ENCODE assay signal across 8 cellular contexts in genomic region chr5:79990598-79991507, GRCh38. TPM values are rescaled to one million over a fixed set of nuclear protein-coding genes. Genes with fewer than 3 reads are reported as not detected.
DNase-seq lines count a peak whose midpoint lies in the region; ATAC-seq and TF ChIP-seq lines count a peak whose summit lies in the region.

Gene MTX3 (minus strand): TSS chr5:79991262. CDS start chr5:79991238, 24 bp downstream.

- peak; percentile 60 for TF ChIP-seq POLR2A in erythroblast (IDR thresholded peaks at IDR 0.05; ENCODE audit: low read length)

- DNase-seq in COR-L47 (lab: John Stamatoyannopoulos, UW) (peak; percentile 90), PC-3 (peak; percentile 76), erythroblast (lab: John Stamatoyannopoulos, UW) (peak; percentile 85 to 86)
- DNase-seq in activated T-cell treated with anti-CD3 and anti-CD28 coated beads, Interleukin-2, amount 50 U/mL, for 1 hour, result peak; percentile 85
- peak; percentile 77 to 83 for DNase-seq in stimulated activated CD8-positive, alpha-beta memory T cell treated with anti-CD3 and anti-CD28 coated beads, Interleukin-4, amount 100 ng/mL, for 4 hours (ENCODE audit: low read depth in 2 of 2, low spot score in 1 of 2)

- H3K4me1 ChIP-seq in HUES6 (ENCODE audit: control insufficient read depth, insufficient read depth, low read length), result peaks cover 4% of the 10 kb centered on the region; the same call in 1 of the 2 replicates
- H3K4me1 ChIP-seq in PC-3 (ENCODE audit: insufficient read depth, low read length), result peaks cover 16% of the 10 kb centered on the region
- H3K4me1 ChIP-seq in mucosa of rectum (ENCODE audit: control insufficient read depth in 2 of 2, insufficient read depth in 2 of 2, low read length in 2 of 2), result peaks cover 3 to 4% of the 10 kb centered on the region in 2 donors

- H3K36me3 ChIP-seq in HUES6 (ENCODE audit: control insufficient read depth, insufficient read depth, low read length) (peaks cover 32% of the 10 kb centered on the region), PC-3 (ENCODE audit: low read depth, low read length) (peaks cover 6% of the 10 kb centered on the region), mucosa of rectum (ENCODE audit: control insufficient read depth in 2 of 2, insufficient read depth in 2 of 2, low read length in 2 of 2) (peaks cover 3 to 16% of the 10 kb centered on the region in 2 donors)

- H3K27ac ChIP-seq in HUES6 (ENCODE audit: low read depth, low read length), result peak within 1 kb of the TSS; percentile 89
- H3K27ac ChIP-seq in PC-3 (ENCODE audit: low read length), result peak within 1 kb of the TSS; percentile 68
- peak within 1 kb of the TSS; percentile 30 to 73 for H3K27ac ChIP-seq in mucosa of rectum (ENCODE audit: low read depth in 2 of 2, low read length in 2 of 2)

- intact Hi-C loops in PC-3 (cut with micrococcal nuclease), result loop anchor here (1.0 kb wide), 1 partner anchor 92 kb away; no protein-coding TSS in a partner anchor

- H3K27me3 ChIP-seq in HUES6 (ENCODE audit: control insufficient read depth, insufficient read depth, low read length), result no peaks in the 10 kb centered on the region
- H3K27me3 ChIP-seq in PC-3 (ENCODE audit: low read length), result no peaks in the 10 kb centered on the region
- peaks cover 0 to 3% of the 10 kb centered on the region in 2 donors for H3K27me3 ChIP-seq in mucosa of rectum (ENCODE audit: control insufficient read depth in 2 of 2, insufficient read depth in 2 of 2, low read length in 2 of 2)

- peak within 1 kb of the TSS; percentile 99 for H2AFZ ChIP-seq in PC-3 (ENCODE audit: low read length)

- H3K79me2 ChIP-seq in PC-3 (ENCODE audit: low read length), result peaks cover 21% of the 10 kb centered on the region

- no peaks in the 10 kb centered on the region for H3K9me2 ChIP-seq in PC-3 (replicated peaks; ENCODE audit: low read length)

- H3K4me3 ChIP-seq in HUES6 (ENCODE audit: low read depth, low read length) (peak within 1 kb of the TSS; percentile 96), PC-3 (ENCODE audit: low read length) (peak within 1 kb of the TSS; percentile 100), mucosa of rectum (ENCODE audit: low read length in 2 of 2) (peak within 1 kb of the TSS; percentile 87 to 90)

- H3K4me2 ChIP-seq in PC-3 (ENCODE audit: low read length), result peak within 1 kb of the TSS; percentile 93

- no peaks in the 10 kb centered on the region for H3F3A ChIP-seq in PC-3 (ENCODE audit: low read length, unreplicated experiment)

- POLR2A ChIA-PET in PC-3 (lab: Charles Lee; ENCODE audit: unreplicated experiment), result no interaction called here

- ATAC-seq in GM21390 (IDR thresholded peaks at IDR 0.05; ENCODE audit: unreplicated experiment), result peak; percentile 89
- peak; percentile 90 for ATAC-seq in PC-3

- no peak for TF ChIP-seq CTCF in PC-3 (conservative IDR thresholded peaks at IDR 0.05; ENCODE audit: low read depth, low read length)

- no peaks in the 10 kb centered on the region for H3K9me3 ChIP-seq in HUES6 (ENCODE audit: control insufficient read depth, insufficient read depth, low read depth, low read length)
- H3K9me3 ChIP-seq in PC-3 (ENCODE audit: low read length), result no peaks in the 10 kb centered on the region
- H3K9me3 ChIP-seq in mucosa of rectum (ENCODE audit: control insufficient read depth in 2 of 2, low read length in 2 of 2), result no peaks in the 10 kb centered on the region

- CTCF ChIA-PET in PC-3 (lab: Charles Lee), result interaction anchor here (0.8 kb wide), 1 partner anchor 92 kb away, joined by 3 read pairs; no protein-coding TSS in a partner anchor

- H3K9ac ChIP-seq in HUES6 (ENCODE audit: low read length) (peak within 1 kb of the TSS; percentile 91), PC-3 (ENCODE audit: low read length) (peak within 1 kb of the TSS; percentile 94), mucosa of rectum (ENCODE audit: low read depth in 1 of 2, low read length in 2 of 2) (peak within 1 kb of the TSS; percentile 67 to 73)

- no peaks in the 10 kb centered on the region for H4K20me1 ChIP-seq in PC-3 (ENCODE audit: low read length)

- no TSS peak for BruUV-seq in PC-3 (replicated peaks; lab: Mats Ljungman, UMichigan)

RNA-seq across cellular contexts. Expression of gene MTX3, which starts in this region (rescaled TPM):
- total RNA-seq in PC-3 (2014; rRNA removed), result 7.0 and 7.1 TPM in 2 replicates

Comparison
In these comparisons a context has a peak if more than half of its experiments do, and no peak if none do; other contexts are left out.
1. Peak in every context shown above with its lines: DNase-seq, ATAC-seq, H3K4me3 ChIP-seq and H3K27ac ChIP-seq.